9 cellular contexts compared by ENCODE assay signal in the genomic region with DNA sequence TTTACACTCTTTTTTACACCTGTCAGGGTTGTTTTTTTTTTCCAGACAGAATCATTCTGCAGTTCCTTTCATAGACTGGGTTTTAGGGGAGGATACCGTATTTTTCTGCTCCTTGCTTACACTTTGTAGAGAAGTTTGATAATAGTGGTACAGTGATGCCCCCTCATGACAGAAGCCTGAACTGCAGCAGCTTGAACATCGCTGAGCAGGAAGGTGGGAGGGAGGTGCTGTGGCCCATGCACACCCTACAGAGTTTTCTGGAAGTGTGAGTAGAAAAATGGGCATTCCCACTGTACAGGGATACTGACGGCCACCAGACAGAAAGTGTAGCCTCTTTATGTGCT. TPM values are rescaled to one million over a fixed set of nuclear protein-coding genes. Genes with fewer than 3 reads are reported as not detected.
DNase-seq lines count a peak whose midpoint lies in the region; ATAC-seq and TF ChIP-seq lines count a peak whose summit lies in the region.
"Had no signal": no experiment of that assay in that cellular context is flagged by ENCODE, and none has a peak within 500 bp of the region (broad histone marks: within the 10 kb centered on the region; RNA-seq: fewer than 3 reads in every experiment).

No MANE protein-coding gene starts in this region.

- no peaks in the 10 kb centered on the region for H3K27me3 Mint-ChIP-seq in CD4-positive, CD25-positive, alpha-beta regulatory T cell
- H3K27me3 Mint-ChIP-seq in naive thymus-derived CD8-positive, alpha-beta T cell: peaks cover 0 to 2% (median 0%) of the 10 kb centered on the region in 5 donors
- H3K27me3 Mint-ChIP-seq in stimulated activated naive B cell treated with anti-CD40 and anti-IgM and Interleukin-4, amounts not matched to agents 10 μg/mL and 1 μg/mL and 100 μg/mL, for 72 hours: peaks cover 14 to 17% of the 10 kb centered on the region in 2 donors

- peak overlapping the region; percentile 81 to 98 (median 90) for H3K4me3 Mint-ChIP-seq in CD4-positive, CD25-positive, alpha-beta regulatory T cell
- H3K4me3 Mint-ChIP-seq in naive thymus-derived CD8-positive, alpha-beta T cell: peak overlapping the region; percentile 88 to 96 (median 93)
- H3K4me3 Mint-ChIP-seq in stimulated activated naive B cell treated with anti-CD40 and anti-IgM and Interleukin-4, amounts not matched to agents 10 μg/mL and 1 μg/mL and 100 μg/mL, for 72 hours: peak overlapping the region; percentile 77 to 91

- no peaks in the 10 kb centered on the region for H3K36me3 ChIP-seq in CD4-positive, CD25-positive, alpha-beta regulatory T cell (ENCODE audit: control insufficient read depth, insufficient read depth, low read length)

- H3K9me3 Mint-ChIP-seq in CD4-positive, CD25-positive, alpha-beta regulatory T cell: no peaks in the 10 kb centered on the region
- H3K9me3 Mint-ChIP-seq in naive thymus-derived CD8-positive, alpha-beta T cell: peaks cover 0 to 10% (median 0%) of the 10 kb centered on the region in 9 donors
- no peaks in the 10 kb centered on the region for H3K9me3 Mint-ChIP-seq in stimulated activated naive B cell treated with anti-CD40 and anti-IgM and Interleukin-4, amounts not matched to agents 10 μg/mL and 1 μg/mL and 100 μg/mL, for 72 hours

- POLR2A ChIA-PET in naive thymus-derived CD8-positive, alpha-beta T cell (lab: Charles Lee): interaction anchor here (0.8 to 1.0 kb wide), 2 partner anchors 88 to 254 kb away, joined by 3 to 5 read pairs; partner anchors contain the start of gene BEX3

- H3K4me3 ChIP-seq in CD4-positive, CD25-positive, alpha-beta regulatory T cell (ENCODE audit: low read depth, low read length): peak overlapping the region; percentile 80

- H3K36me3 Mint-ChIP-seq in CD4-positive, CD25-positive, alpha-beta regulatory T cell: no peaks in the 10 kb centered on the region
- H3K36me3 Mint-ChIP-seq in naive thymus-derived CD8-positive, alpha-beta T cell: no peaks in the 10 kb centered on the region
- peaks cover 0 to 2% of the 10 kb centered on the region in 2 donors for H3K36me3 Mint-ChIP-seq in stimulated activated naive B cell treated with anti-CD40 and anti-IgM and Interleukin-4, amounts not matched to agents 10 μg/mL and 1 μg/mL and 100 μg/mL, for 72 hours

- TF ChIP-seq POLR2A in erythroblast (IDR thresholded peaks at IDR 0.05; ENCODE audit: low read length): no peak

- H3K4me1 ChIP-seq in CD4-positive, CD25-positive, alpha-beta regulatory T cell (ENCODE audit: control insufficient read depth, insufficient read depth, low read length, poor library complexity, severe bottlenecking): no peaks in the 10 kb centered on the region

- H3K4me1 Mint-ChIP-seq in CD4-positive, CD25-positive, alpha-beta regulatory T cell: peaks cover 0 to 49% (median 29%) of the 10 kb centered on the region in 4 donors
- H3K4me1 Mint-ChIP-seq in naive thymus-derived CD8-positive, alpha-beta T cell: peaks cover 2 to 25% (median 17%) of the 10 kb centered on the region in 4 donors
- H3K4me1 Mint-ChIP-seq in stimulated activated naive B cell treated with anti-CD40 and anti-IgM and Interleukin-4, amounts not matched to agents 10 μg/mL and 1 μg/mL and 100 μg/mL, for 72 hours: peaks cover 2 to 5% of the 10 kb centered on the region in 2 donors

- peak overlapping the region; percentile 44 to 96 (median 77) for H3K27ac Mint-ChIP-seq in CD4-positive, CD25-positive, alpha-beta regulatory T cell
- peak overlapping the region; percentile 63 to 94 (median 82) for H3K27ac Mint-ChIP-seq in naive thymus-derived CD8-positive, alpha-beta T cell
- H3K27ac Mint-ChIP-seq in stimulated activated naive B cell treated with anti-CD40 and anti-IgM and Interleukin-4, amounts not matched to agents 10 μg/mL and 1 μg/mL and 100 μg/mL, for 72 hours: no peak overlapping the region

- H3K27ac ChIP-seq in CD4-positive, CD25-positive, alpha-beta regulatory T cell (ENCODE audit: insufficient read depth, low read length, poor library complexity, severe bottlenecking): no peak overlapping the region
- H3K27ac ChIP-seq: epithelial cell of prostate had no signal

- peak; percentile 92 for ATAC-seq in CD4-positive, CD25-positive, alpha-beta regulatory T cell (ENCODE audit: low read depth in 2 of 2)
- ATAC-seq in GM19351 (IDR thresholded peaks at IDR 0.05; ENCODE audit: unreplicated experiment) (peak; percentile 93), HG03469 (IDR thresholded peaks at IDR 0.05; ENCODE audit: unreplicated experiment) (peak; percentile 96)
- ATAC-seq in naive thymus-derived CD8-positive, alpha-beta T cell: peak; percentile 91
- peak; percentile 92 to 94 for ATAC-seq in stimulated activated naive B cell treated with anti-CD40 and anti-IgM and Interleukin-4, amounts not matched to agents 10 μg/mL and 1 μg/mL and 100 μg/mL, for 72 hours (replicated peaks)

- DNase-seq in CD4-positive, CD25-positive, alpha-beta regulatory T cell: peak; percentile 56 to 83 (median 79)
- peak; percentile 48 for DNase-seq in NOMO-1 treated with DMSO at 0.1 percent for 48 hours (lab: John Stamatoyannopoulos, UW; ENCODE audit: unreplicated experiment)
- DNase-seq in activated CD8-positive, alpha-beta memory T cell treated with anti-CD3 and anti-CD28 coated beads, Interleukin-2, amount 50 U/mL, for 24 hours (ENCODE audit: extremely low read depth): peak; percentile 40
- DNase-seq in erythroblast (lab: John Stamatoyannopoulos, UW): peak; percentile 75 to 82
- DNase-seq in naive thymus-derived CD8-positive, alpha-beta T cell: peak; percentile 41 to 82 (median 70)
- peak; percentile 58 for DNase-seq in stimulated activated naive B cell treated with anti-CD40 and anti-IgM and Interleukin-4, amounts not matched to agents 10 μg/mL and 1 μg/mL and 100 μg/mL, for 72 hours

- no peaks in the 10 kb centered on the region for H3K27me3 ChIP-seq in CD4-positive, CD25-positive, alpha-beta regulatory T cell (ENCODE audit: control insufficient read depth, insufficient read depth, low read length)

- H3K9me3 ChIP-seq in CD4-positive, CD25-positive, alpha-beta regulatory T cell (ENCODE audit: control insufficient read depth in 2 of 2, low read length in 2 of 2): no peaks in the 10 kb centered on the region

RNA-seq across cellular contexts. Expression of gene RAB40A, which starts 54.5 kb away (rescaled TPM):
- total RNA-seq in CD4-positive, CD25-positive, alpha-beta regulatory T cell: not detected
- under 1 TPM in 2 of 4 donors, not detected in 2; 0.07 to 0.10 TPM for polyA plus RNA-seq in CD4-positive, CD25-positive, alpha-beta regulatory T cell
- total RNA-seq in naive thymus-derived CD8-positive, alpha-beta T cell: not detected
- polyA plus RNA-seq in naive thymus-derived CD8-positive, alpha-beta T cell: under 1 TPM in 1 of 3 donors, not detected in 2; 0.15 TPM
